8 cellular contexts compared by ENCODE assay signal in the genomic region with DNA sequence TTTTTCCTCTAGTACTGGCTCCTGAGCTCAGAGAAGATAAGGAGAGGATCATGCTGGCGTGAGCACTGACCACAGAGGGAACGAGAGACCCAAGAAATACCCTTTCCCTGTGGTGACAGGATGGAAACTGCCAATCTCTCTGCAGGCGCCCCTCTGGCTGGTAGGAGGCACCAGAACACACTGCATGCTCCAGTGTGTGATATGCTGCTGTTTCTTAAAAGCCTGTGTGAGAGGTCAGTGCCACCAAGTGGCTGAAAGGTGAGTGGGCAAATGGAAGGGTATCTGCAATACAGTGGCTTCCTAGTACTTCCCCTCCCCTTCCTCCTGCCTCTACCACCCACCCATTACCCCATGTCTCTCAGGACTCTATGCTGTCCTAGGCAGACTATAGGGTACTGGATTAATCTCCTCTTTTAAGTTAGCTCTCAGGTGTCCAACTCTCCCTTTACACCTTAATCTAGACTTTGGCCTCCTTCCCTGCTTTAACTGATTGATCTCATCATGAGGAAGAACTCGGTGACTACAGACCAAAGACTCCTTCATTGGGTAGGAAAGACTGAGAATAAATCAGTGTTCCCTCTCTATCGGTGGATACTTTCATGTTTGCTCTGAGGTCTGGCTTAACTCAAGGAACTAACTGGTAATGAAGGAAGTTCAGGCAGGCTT.
DNase-seq lines count a peak whose midpoint lies in the region; ATAC-seq and TF ChIP-seq lines count a peak whose summit lies in the region.
"Had no signal": no experiment of that assay in that cellular context is flagged by ENCODE, and none has a peak within 500 bp of the region (broad histone marks: within the 10 kb centered on the region; RNA-seq: fewer than 3 reads in every experiment).

No MANE protein-coding gene starts in this region.

- H3F3A ChIP-seq in neural progenitor cell (ENCODE audit: low read depth): no peaks in the 10 kb centered on the region

- H3K4me1 ChIP-seq in OCI-LY3 (ENCODE audit: low read length) (no peaks in the 10 kb centered on the region), neural progenitor cell (no peaks in the 10 kb centered on the region)
- H3K4me1 ChIP-seq in effector memory CD4-positive, alpha-beta T cell (ENCODE audit: control insufficient read depth, insufficient read depth, low read length, poor library complexity, severe bottlenecking): no peaks in the 10 kb centered on the region

- no peaks in the 10 kb centered on the region for H3K9me3 Mint-ChIP-seq in neural progenitor cell

- H3K4me2 ChIP-seq in OCI-LY3 (ENCODE audit: low read length): no peak overlapping the region
- no peak overlapping the region for H3K4me2 ChIP-seq in neural progenitor cell

- H3K27me3 ChIP-seq in GM06990 (replicated peaks; ENCODE audit: control insufficient read depth, insufficient read depth, low read length): no peaks in the 10 kb centered on the region; the same call in 1 of the 2 replicates
- H3K27me3 ChIP-seq in OCI-LY3 (ENCODE audit: low read depth, low read length): no peaks in the 10 kb centered on the region
- no peaks in the 10 kb centered on the region for H3K27me3 ChIP-seq in neural progenitor cell
- H3K27me3 ChIP-seq in effector memory CD4-positive, alpha-beta T cell (replicated peaks; ENCODE audit: control insufficient read depth, insufficient read depth, low read length, poor library complexity, severe bottlenecking): no peaks in the 10 kb centered on the region

- no peaks in the 10 kb centered on the region for H3K27me3 Mint-ChIP-seq in neural progenitor cell (ENCODE audit: insufficient read depth, low read depth)

- peak; percentile 73 for TF ChIP-seq CTCF in GM06990 (IDR thresholded peaks at IDR 0.05; ENCODE audit: insufficient read depth, low read length, poor library complexity, severe bottlenecking)
- peak; percentile 41 for TF ChIP-seq CTCF in OCI-LY3 (IDR thresholded peaks at IDR 0.05; ENCODE audit: low read depth, low read length)
- peak; percentile 69 for TF ChIP-seq CTCF in epithelial cell of proximal tubule (conservative IDR thresholded peaks at IDR 0.05; ENCODE audit: low read depth, low read length)
- peak; percentile 68 for TF ChIP-seq CTCF in neural progenitor cell (IDR thresholded peaks at IDR 0.05)

- H3K9me3 ChIP-seq in OCI-LY3 (ENCODE audit: insufficient read depth, low read length) (no peaks in the 10 kb centered on the region), neural progenitor cell (ENCODE audit: low read depth) (no peaks in the 10 kb centered on the region)
- no peaks in the 10 kb centered on the region for H3K9me3 ChIP-seq in effector memory CD4-positive, alpha-beta T cell (ENCODE audit: control insufficient read depth, low read length)
- H3K9me3 ChIP-seq: neutrophil had no signal

- H3K4me1 Mint-ChIP-seq in neural progenitor cell: no peaks in the 10 kb centered on the region

- H4K20me1 ChIP-seq in OCI-LY3 (ENCODE audit: insufficient read depth, low read length): no peaks in the 10 kb centered on the region
- H4K20me1 ChIP-seq in neural progenitor cell (ENCODE audit: low read depth): no peaks in the 10 kb centered on the region

- no peaks in the 10 kb centered on the region for H3K79me2 ChIP-seq in OCI-LY3 (ENCODE audit: low read length)
- no peaks in the 10 kb centered on the region for H3K79me2 ChIP-seq in neural progenitor cell (ENCODE audit: low read depth)

- H2AFZ ChIP-seq in OCI-LY3 (ENCODE audit: low read depth, low read length): no peak overlapping the region
- no peak overlapping the region for H2AFZ ChIP-seq in neural progenitor cell (replicated peaks)

- no peak overlapping the region for H3K4me3 ChIP-seq in GM06990 (replicated peaks; ENCODE audit: low read depth, low read length)
- H3K4me3 ChIP-seq in OCI-LY3 (ENCODE audit: low read length): no peak overlapping the region
- no peak overlapping the region for H3K4me3 ChIP-seq in epithelial cell of proximal tubule (ENCODE audit: low read depth, low read length)
- no peak overlapping the region for H3K4me3 ChIP-seq in neural progenitor cell
- no peak overlapping the region for H3K4me3 ChIP-seq in effector memory CD4-positive, alpha-beta T cell (ENCODE audit: insufficient read depth, low read depth, low read length, poor library complexity, severe bottlenecking)

- H3K9ac ChIP-seq in OCI-LY3 (ENCODE audit: low read length): no peak overlapping the region
- H3K9ac ChIP-seq in neural progenitor cell: no peak overlapping the region

- DNase-seq in GM06990 (ENCODE audit: extremely low read depth, insufficient read length) (no peak), epithelial cell of proximal tubule (ENCODE audit: low read depth) (no peak), neural progenitor cell (ENCODE audit: low spot score) (peak; percentile 78)
- no peak for DNase-seq in effector memory CD4-positive, alpha-beta T cell

- H3K36me3 ChIP-seq in GM06990 (ENCODE audit: control insufficient read depth, insufficient read depth, low read length): no peaks in the 10 kb centered on the region
- no peaks in the 10 kb centered on the region for H3K36me3 ChIP-seq in OCI-LY3 (replicated peaks; ENCODE audit: low read depth, low read length)
- H3K36me3 ChIP-seq in neural progenitor cell: no peaks in the 10 kb centered on the region
- H3K36me3 ChIP-seq in effector memory CD4-positive, alpha-beta T cell (ENCODE audit: control insufficient read depth, insufficient read depth, low read length): no peaks in the 10 kb centered on the region
- H3K36me3 ChIP-seq: neutrophil had no signal

- H3K4me3 Mint-ChIP-seq in neural progenitor cell: no peak overlapping the region

- no peak overlapping the region for H3K27ac Mint-ChIP-seq in neural progenitor cell

- no peaks in the 10 kb centered on the region for H3K36me3 Mint-ChIP-seq in neural progenitor cell

- ATAC-seq in GM21367 (IDR thresholded peaks at IDR 0.05; ENCODE audit: unreplicated experiment): peak; percentile 98
- peak; percentile 95 for ATAC-seq in HG03469 (IDR thresholded peaks at IDR 0.05; ENCODE audit: unreplicated experiment)

- no peak overlapping the region for H3K27ac ChIP-seq in OCI-LY3 (ENCODE audit: low read length)
- no peak overlapping the region for H3K27ac ChIP-seq in neural progenitor cell
- H3K27ac ChIP-seq in effector memory CD4-positive, alpha-beta T cell (ENCODE audit: insufficient read depth, low read length, poor library complexity, severe bottlenecking): no peak overlapping the region
- H3K27ac ChIP-seq: neutrophil had no signal
